Comparison of ENCODE assay signal across 2 cellular contexts in genomic region chr16:22023505-22023904, GRCh38.
TF ChIP-seq lines count a peak whose summit lies in the region.

No MANE protein-coding gene starts in this region.

TF ChIP-seq in A549, 52 proteins besides CTCF, POLR2A, EP300 and RAD21:
- TF ChIP-seq ZC3H11A (IDR thresholded peaks at IDR 0.05) (no peak), KDM5A (IDR thresholded peaks at IDR 0.05) (no peak), SMC3 (IDR thresholded peaks at IDR 0.05) (no peak), REST (IDR thresholded peaks at IDR 0.05) (no peak), CBX8 (IDR thresholded peaks at IDR 0.05) (no peak), MAFK (IDR thresholded peaks at IDR 0.05; ENCODE audit: partially characterized antibody) (no peak), HEYL (CRISPR knock-in tag; IDR thresholded peaks at IDR 0.05) (no peak), ATOH8 (CRISPR knock-in tag; IDR thresholded peaks at IDR 0.05; ENCODE audit: low read depth) (no peak), EHMT2 (IDR thresholded peaks at IDR 0.05; ENCODE audit: low read depth) (no peak), CEBPB (IDR thresholded peaks at IDR 0.05) (no peak), GATA3 (IDR thresholded peaks at IDR 0.05; ENCODE audit: borderline replicate concordance) (no peak), HES2 (IDR thresholded peaks at IDR 0.05) (no peak), ESRRA (IDR thresholded peaks at IDR 0.05; ENCODE audit: borderline replicate concordance, low read length) (no peak), MYC (IDR thresholded peaks at IDR 0.05; ENCODE audit: borderline replicate concordance, low read length) (no peak)

TF ChIP-seq in GM12878, 131 proteins besides CTCF, POLR2A, EP300 and RAD21:
- peak in 1 of 2 experiments; percentile 19; a peak in 2 of 4 replicates for TF ChIP-seq IKZF2 (IDR thresholded peaks at IDR 0.05)
- TF ChIP-seq NFIC (IDR thresholded peaks at IDR 0.05; ENCODE audit: low read depth, low read length): peak; percentile 33; the same call in 1 of the 2 replicates
- peak; percentile 38; the same call in 1 of the 2 replicates for TF ChIP-seq JUNB (IDR thresholded peaks at IDR 0.05)
- TF ChIP-seq RUNX3 (IDR thresholded peaks at IDR 0.05; ENCODE audit: low read length): peak; percentile 75
- no peak for TF ChIP-seq SUZ12 (IDR thresholded peaks at IDR 0.05; ENCODE audit: unreplicated experiment)
- 0 out of 2 replicates have a peak, but pooled peaks have one; percentile 39 for TF ChIP-seq MEF2A (IDR thresholded peaks at IDR 0.05; ENCODE audit: insufficient read depth, low read depth, low read length)
- peak; percentile 27 for TF ChIP-seq SKIL (IDR thresholded peaks at IDR 0.05; ENCODE audit: low read depth, poor library complexity, severe bottlenecking)
- TF ChIP-seq TCF7 (IDR thresholded peaks at IDR 0.05; ENCODE audit: borderline replicate concordance): 0 out of 2 replicates have a peak, but pooled peaks have one; percentile 30
- 0 out of 2 replicates have a peak, but pooled peaks have one; percentile 21 for TF ChIP-seq ATF7 (IDR thresholded peaks at IDR 0.05; ENCODE audit: low read depth)
- TF ChIP-seq ZNF384 (IDR thresholded peaks at IDR 0.05; ENCODE audit: borderline replicate concordance, low read depth, low read length): peak; percentile 40; the same call in 1 of the 2 replicates
- no peak for TF ChIP-seq PRDM15 (CRISPR knock-in tag; IDR thresholded peaks at IDR 0.05)
- TF ChIP-seq ZBTB4 (CRISPR knock-in tag; IDR thresholded peaks at IDR 0.05): no peak
